12 cellular contexts compared by ENCODE assay signal in genomic region chr7:46972205-46972604, GRCh38.
DNase-seq lines count a peak whose midpoint lies in the region; ATAC-seq lines count a peak whose summit lies in the region.
"Had no signal": no experiment of that assay in that cellular context is flagged by ENCODE, and none has a peak within 500 bp of the region (broad histone marks: within the 10 kb centered on the region; RNA-seq: fewer than 3 reads in every experiment).

No MANE protein-coding gene starts in this region.

- no peaks in the 10 kb centered on the region for H3K27me3 Mint-ChIP-seq in activated CD4-positive, alpha-beta memory T cell treated with anti-CD3 and anti-CD28 coated beads, Interleukin-2, amount 10 ng/mL, durations not matched to agents 7 days and 5 days
- H3K27me3 Mint-ChIP-seq: activated naive CD8-positive, alpha-beta T cell treated with anti-CD3 and anti-CD28 coated beads, Interleukin-2, amount 10 ng/mL, durations not matched to agents 7 days and 5 days had no signal

- no peaks in the 10 kb centered on the region for H3K36me3 Mint-ChIP-seq in activated CD4-positive, alpha-beta memory T cell treated with anti-CD3 and anti-CD28 coated beads, Interleukin-2, amount 10 ng/mL, durations not matched to agents 7 days and 5 days (ENCODE audit: low read depth)
- H3K36me3 Mint-ChIP-seq: activated naive CD8-positive, alpha-beta T cell treated with anti-CD3 and anti-CD28 coated beads, Interleukin-2, amount 10 ng/mL, durations not matched to agents 7 days and 5 days had no signal

- POLR2A ChIA-PET in activated CD4-positive, alpha-beta memory T cell treated with anti-CD3 and anti-CD28 coated beads, Interleukin-2, amount 10 ng/mL, durations not matched to agents 7 days and 5 days (lab: Charles Lee): no interaction called here

- no peaks in the 10 kb centered on the region for H3K4me1 Mint-ChIP-seq in activated CD4-positive, alpha-beta memory T cell treated with anti-CD3 and anti-CD28 coated beads, Interleukin-2, amount 10 ng/mL, durations not matched to agents 7 days and 5 days
- H3K4me1 Mint-ChIP-seq: activated naive CD8-positive, alpha-beta T cell treated with anti-CD3 and anti-CD28 coated beads, Interleukin-2, amount 10 ng/mL, durations not matched to agents 7 days and 5 days had no signal

- DNase-seq in DMS53 (lab: John Stamatoyannopoulos, UW) (peak; percentile 8), DMS53 treated with DMSO at 0.1 percent for 48 hours (lab: John Stamatoyannopoulos, UW; ENCODE audit: unreplicated experiment) (no peak), SW 1271 (lab: John Stamatoyannopoulos, UW) (peak; percentile 9 to 61), fibroblast of the conjunctiva (ENCODE audit: low read depth) (peak; percentile 36), NCI-H1694 treated with DMSO at 0.1 percent for 48 hours (lab: John Stamatoyannopoulos, UW) (no peak), Right ventricle myocardium inferior (ENCODE audit: missing footprints) (no peak), occipital lobe (lab: John Stamatoyannopoulos, UW) (no peak)
- DNase-seq in activated CD4-positive, alpha-beta memory T cell treated with anti-CD3 and anti-CD28 coated beads, Interleukin-2, amount 10 ng/mL, durations not matched to agents 7 days and 5 days: no peak
- DNase-seq: activated naive CD8-positive, alpha-beta T cell treated with anti-CD3 and anti-CD28 coated beads, Interleukin-2, amount 10 ng/mL, durations not matched to agents 7 days and 5 days; NCI-H2029 treated with DMSO at 0.1 percent for 48 hours; retina; substantia nigra had no signal

- intact Hi-C loops in Right ventricle myocardium inferior (cut with DNase I): no loop called here

- ATAC-seq in Right ventricle myocardium inferior: no peak

- H3K4me3 Mint-ChIP-seq in activated CD4-positive, alpha-beta memory T cell treated with anti-CD3 and anti-CD28 coated beads, Interleukin-2, amount 10 ng/mL, durations not matched to agents 7 days and 5 days: no peak overlapping the region
- H3K4me3 Mint-ChIP-seq: activated naive CD8-positive, alpha-beta T cell treated with anti-CD3 and anti-CD28 coated beads, Interleukin-2, amount 10 ng/mL, durations not matched to agents 7 days and 5 days had no signal

- H3K27ac Mint-ChIP-seq in activated CD4-positive, alpha-beta memory T cell treated with anti-CD3 and anti-CD28 coated beads, Interleukin-2, amount 10 ng/mL, durations not matched to agents 7 days and 5 days: no peak overlapping the region
- H3K27ac Mint-ChIP-seq: activated naive CD8-positive, alpha-beta T cell treated with anti-CD3 and anti-CD28 coated beads, Interleukin-2, amount 10 ng/mL, durations not matched to agents 7 days and 5 days had no signal

- CTCF ChIA-PET in activated CD4-positive, alpha-beta memory T cell treated with anti-CD3 and anti-CD28 coated beads, Interleukin-2, amount 10 ng/mL, durations not matched to agents 7 days and 5 days (lab: Charles Lee): no interaction called here

- peaks cover 6% of the 10 kb centered on the region for H3K9me3 Mint-ChIP-seq in activated CD4-positive, alpha-beta memory T cell treated with anti-CD3 and anti-CD28 coated beads, Interleukin-2, amount 10 ng/mL, durations not matched to agents 7 days and 5 days
- H3K9me3 Mint-ChIP-seq: activated naive CD8-positive, alpha-beta T cell treated with anti-CD3 and anti-CD28 coated beads, Interleukin-2, amount 10 ng/mL, durations not matched to agents 7 days and 5 days had no signal

Comparison
In these comparisons a context has a peak if more than half of its experiments do, and no peak if none do; other contexts are left out.
1. DNase-seq: peak in DMS53 (single experiment), SW 1271 (2 of 2) and fibroblast of the conjunctiva (single experiment); none in DMS53 treated with DMSO at 0.1 percent for 48 hours (single experiment), NCI-H1694 treated with DMSO at 0.1 percent for 48 hours (single experiment), Right ventricle myocardium inferior (single experiment), activated CD4-positive, alpha-beta memory T cell treated with anti-CD3 and anti-CD28 coated beads, Interleukin-2, amount 10 ng/mL, durations not matched to agents 7 days and 5 days (single experiment) and occipital lobe (single experiment).